Comparison of ENCODE assay signal across 8 cellular contexts in genomic region chr10:119177708-119178370, GRCh38. TPM values are rescaled to one million over a fixed set of nuclear protein-coding genes. Genes with fewer than 3 reads are reported as not detected.
A peak's percentile ranks its signal among the peaks of the same experiment; 100 is the strongest.
DNase-seq lines count a peak whose midpoint lies in the region; ATAC-seq and TF ChIP-seq lines count a peak whose summit lies in the region.

No MANE protein-coding gene starts in this region.

- peak overlapping the region; percentile 95 for H3K27ac Mint-ChIP-seq in activated CD4-positive, alpha-beta T cell treated with anti-CD3 and anti-CD28 coated beads for 36 hours

- DNase-seq in activated CD4-positive, alpha-beta T cell treated with anti-CD3 and anti-CD28 coated beads for 36 hours = peak; percentile 68
- no peak for DNase-seq in activated CD4-positive, alpha-beta T cell treated with anti-CD3 and anti-CD28 coated beads for 4 hours
- DNase-seq in activated naive CD8-positive, alpha-beta T cell treated with anti-CD3 and anti-CD28 coated beads, Interleukin-2, amount 50 U/mL, for 16 hours (ENCODE audit: low read depth, low spot score) = peak; percentile 7
- DNase-seq in stimulated activated naive CD8-positive, alpha-beta T cell treated with anti-CD3 and anti-CD28 coated beads, Interleukin-15, Interleukin-2, amounts not matched to agents 100 U/mL and 50 U/mL, for 24 hours = peak; percentile 44
- DNase-seq in NCI-H69 (lab: John Stamatoyannopoulos, UW) = no peak
- DNase-seq in MV-4-11 (lab: John Stamatoyannopoulos, UW) = no peak

- intact Hi-C loops in activated CD4-positive, alpha-beta T cell treated with anti-CD3 and anti-CD28 coated beads for 36 hours (cut with DNase I, micrococcal nuclease) = loop anchor here (1.0 to 5.0 kb wide), 14 partner anchors 13 to 474 kb away; partner anchors contain the start of genes EIF3A (in 2 of the 2), SFXN4 (in 2 of the 2), BAG3 (in 1 of the 2) and DENND10 (in 1 of the 2)

- peaks cover 35% of the 10 kb centered on the region for H3K4me1 Mint-ChIP-seq in activated CD4-positive, alpha-beta T cell treated with anti-CD3 and anti-CD28 coated beads for 36 hours

- H3K27me3 ChIP-seq in layer of hippocampus (ENCODE audit: control insufficient read depth, insufficient read depth, low read length) = no peaks in the 10 kb centered on the region

- H3K9me3 Mint-ChIP-seq in activated CD4-positive, alpha-beta T cell treated with anti-CD3 and anti-CD28 coated beads for 36 hours (ENCODE audit: low read depth) = no peaks in the 10 kb centered on the region

- TF ChIP-seq RAD21 in Ishikawa (IDR thresholded peaks at IDR 0.05; ENCODE audit: low read depth) = no peak

- H3K36me3 Mint-ChIP-seq in activated CD4-positive, alpha-beta T cell treated with anti-CD3 and anti-CD28 coated beads for 36 hours (ENCODE audit: low read depth) = peaks cover 31% of the 10 kb centered on the region

- CTCF ChIA-PET in activated CD4-positive, alpha-beta T cell treated with anti-CD3 and anti-CD28 coated beads for 36 hours (lab: Charles Lee) = no interaction called here

- no peak for TF ChIP-seq EP300 in Ishikawa (IDR thresholded peaks at IDR 0.05; ENCODE audit: borderline replicate concordance)

- H3K4me3 Mint-ChIP-seq in activated CD4-positive, alpha-beta T cell treated with anti-CD3 and anti-CD28 coated beads for 36 hours = peak overlapping the region; percentile 88

- ATAC-seq in activated CD4-positive, alpha-beta T cell treated with anti-CD3 and anti-CD28 coated beads for 36 hours = peak; percentile 40
- peak; percentile 37 for ATAC-seq in stimulated activated naive CD8-positive, alpha-beta T cell treated with anti-CD3 and anti-CD28 coated beads, Interleukin-15, Interleukin-2, amounts not matched to agents 100 U/mL and 50 U/mL, for 24 hours

- peak overlapping the region; percentile 96 for H3K27ac ChIP-seq in layer of hippocampus (ENCODE audit: low read depth, low read length)

- H3K27me3 Mint-ChIP-seq in activated CD4-positive, alpha-beta T cell treated with anti-CD3 and anti-CD28 coated beads for 36 hours = no peaks in the 10 kb centered on the region

- POLR2A ChIA-PET in activated CD4-positive, alpha-beta T cell treated with anti-CD3 and anti-CD28 coated beads for 36 hours (lab: Charles Lee) = no interaction called here

TF ChIP-seq in Ishikawa, 13 proteins besides CTCF, POLR2A, EP300 and RAD21:
- TF ChIP-seq TCF12 (IDR thresholded peaks at IDR 0.05; ENCODE audit: low read depth) (no peak), MAX (IDR thresholded peaks at IDR 0.05) (no peak), EGR1 (IDR thresholded peaks at IDR 0.05) (no peak), TAF1 (IDR thresholded peaks at IDR 0.05; ENCODE audit: low read depth) (no peak), ZBTB7A (IDR thresholded peaks at IDR 0.05; ENCODE audit: low read depth) (0 out of 2 replicates have a peak, but pooled peaks have one; percentile 10), USF1 (IDR thresholded peaks at IDR 0.05) (no peak), TEAD4 (IDR thresholded peaks at IDR 0.05) (no peak)

RNA-seq across cellular contexts. Expression of gene PRDX3, which starts 0.8 kb away (rescaled TPM):
- 100 to 1,000 TPM; 160 to 217 TPM for total RNA-seq in activated CD4-positive, alpha-beta T cell treated with anti-CD3 and anti-CD28 coated beads for 36 hours

RNA-seq across cellular contexts. Expression of gene SFXN4, which starts 12.3 kb away (rescaled TPM):
- total RNA-seq in activated CD4-positive, alpha-beta T cell treated with anti-CD3 and anti-CD28 coated beads for 36 hours = 10 to 100 TPM; 38.7 to 44.7 TPM

RNA-seq across cellular contexts. Expression of gene GRK5, which starts 29.5 kb away (rescaled TPM):
- total RNA-seq in activated CD4-positive, alpha-beta T cell treated with anti-CD3 and anti-CD28 coated beads for 36 hours = 10 to 100 TPM; 21.2 to 24.8 TPM

Comparison
In these comparisons a context has a peak if more than half of its experiments do, and no peak if none do; other contexts are left out.
1. DNase-seq: peak in activated CD4-positive, alpha-beta T cell treated with anti-CD3 and anti-CD28 coated beads for 36 hours (single experiment), activated naive CD8-positive, alpha-beta T cell treated with anti-CD3 and anti-CD28 coated beads, Interleukin-2, amount 50 U/mL, for 16 hours (single experiment) and stimulated activated naive CD8-positive, alpha-beta T cell treated with anti-CD3 and anti-CD28 coated beads, Interleukin-15, Interleukin-2, amounts not matched to agents 100 U/mL and 50 U/mL, for 24 hours (single experiment); none in activated CD4-positive, alpha-beta T cell treated with anti-CD3 and anti-CD28 coated beads for 4 hours (0 of 2), NCI-H69 (single experiment) and MV-4-11 (single experiment).